Comparison of ENCODE assay signal across 8 cellular contexts in the genomic region with DNA sequence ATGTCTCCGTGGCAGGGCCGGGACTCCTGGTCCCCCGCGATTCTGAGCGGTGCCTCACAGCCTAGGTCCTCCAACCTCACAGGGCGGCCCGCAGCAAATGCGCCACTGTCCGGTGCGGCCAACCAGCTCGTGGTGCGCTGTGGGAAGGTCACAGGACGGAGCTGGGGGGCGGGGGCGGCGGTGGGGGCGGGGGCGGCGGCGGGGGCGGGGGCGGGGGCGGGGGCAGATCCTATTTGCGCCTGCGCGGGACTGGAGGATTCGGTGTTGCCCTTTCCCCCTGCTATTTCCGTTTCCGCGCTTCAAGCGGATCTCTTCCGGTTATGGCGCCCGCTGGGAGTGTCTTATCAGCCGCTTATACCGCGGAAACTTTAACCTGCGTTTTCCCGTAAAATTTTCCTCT.
DNase-seq lines count a peak whose midpoint lies in the region; ATAC-seq, FAIRE-seq and TF ChIP-seq lines count a peak whose summit lies in the region.

No MANE protein-coding gene starts in this region.

- no peaks in the 10 kb centered on the region for H3K9me3 ChIP-seq in astrocyte (ENCODE audit: insufficient read depth, low read depth, low read length)
- H3K9me3 ChIP-seq in iPS-15b (ENCODE audit: control insufficient read depth, insufficient read depth, low read length): no peaks in the 10 kb centered on the region

- H4K20me1 ChIP-seq in astrocyte (ENCODE audit: insufficient read depth, low read length): no peaks in the 10 kb centered on the region

- no peak for FAIRE-seq in astrocyte (lab: Jason Lieb, UNC)

- no peaks in the 10 kb centered on the region for H3K27me3 ChIP-seq in astrocyte (ENCODE audit: insufficient read depth, low read length)
- H3K27me3 ChIP-seq in iPS-15b (ENCODE audit: control insufficient read depth, insufficient read depth, low read length): no peaks in the 10 kb centered on the region

- H3K36me3 ChIP-seq in astrocyte (ENCODE audit: insufficient read depth, low read length): no peaks in the 10 kb centered on the region
- H3K36me3 ChIP-seq in iPS-15b (ENCODE audit: control insufficient read depth, insufficient read depth, low read length): no peaks in the 10 kb centered on the region

- H3K36me3 Mint-ChIP-seq in astrocyte (ENCODE audit: low read depth, unreplicated experiment) (no peaks in the 10 kb centered on the region), CD14-positive monocyte (no peaks in the 10 kb centered on the region)

- peak; percentile 36 for DNase-seq in NCI-H2227 (lab: John Stamatoyannopoulos, UW; ENCODE audit: unreplicated experiment)
- no peak for DNase-seq in NCI-H2227 treated with DMSO at 0.1 percent for 48 hours (lab: John Stamatoyannopoulos, UW)
- DNase-seq in astrocyte (ENCODE audit: low read depth): peak; percentile 24
- peak; percentile 26 for DNase-seq in stimulated activated CD8-positive, alpha-beta memory T cell treated with anti-CD3 and anti-CD28 coated beads, Interleukin-4, amount 100 ng/mL, for 48 hours
- DNase-seq in CD14-positive monocyte (ENCODE audit: low spot score): no peak
- no peak for DNase-seq in NCI-H2029 treated with DMSO at 0.1 percent for 48 hours (lab: John Stamatoyannopoulos, UW)

- H3K4me3 Mint-ChIP-seq in astrocyte (ENCODE audit: unreplicated experiment) (no peak overlapping the region), CD14-positive monocyte (peak overlapping the region in 1 of 2 donors; percentile 13)

- H3K9me3 Mint-ChIP-seq in astrocyte (ENCODE audit: unreplicated experiment) (peaks cover 4% of the 10 kb centered on the region), CD14-positive monocyte (peaks cover 12 to 48% (median 38%) of the 10 kb centered on the region in 7 donors)

- H3K9ac ChIP-seq in astrocyte (ENCODE audit: low read length): peak overlapping the region; percentile 59
- H3K9ac ChIP-seq in iPS-15b (ENCODE audit: low read depth, low read length): no peak overlapping the region

- H3K4me2 ChIP-seq in astrocyte (ENCODE audit: low read length): peak overlapping the region; percentile 73

- H3K27me3 Mint-ChIP-seq in astrocyte (ENCODE audit: low read depth, unreplicated experiment) (no peaks in the 10 kb centered on the region), CD14-positive monocyte (ENCODE audit: low read depth in 3 of 3) (peaks cover 0 to 4% (median 1%) of the 10 kb centered on the region in 3 donors)

- intact Hi-C loops in CD14-positive monocyte (cut with micrococcal nuclease): no loop called here

- ATAC-seq in GM21360 (IDR thresholded peaks at IDR 0.05; ENCODE audit: unreplicated experiment): no peak

- peak overlapping the region; percentile 69 for H3K4me3 ChIP-seq in astrocyte (ENCODE audit: insufficient read depth, low read depth, low read length)
- H3K4me3 ChIP-seq in iPS-15b (ENCODE audit: low read depth, low read length): peak overlapping the region; percentile 56

- TF ChIP-seq CTCF in astrocyte (IDR thresholded peaks at IDR 0.05; ENCODE audit: insufficient read depth, low read depth, low read length) (no peak), CD14-positive monocyte (IDR thresholded peaks at IDR 0.05) (no peak)

- no peaks in the 10 kb centered on the region for H3K79me2 ChIP-seq in astrocyte (ENCODE audit: insufficient read depth, low read length)

- H3K4me1 Mint-ChIP-seq in astrocyte (ENCODE audit: low read depth, unreplicated experiment): no peaks in the 10 kb centered on the region
- no peaks in the 10 kb centered on the region for H3K4me1 Mint-ChIP-seq in CD14-positive monocyte

- H2AFZ ChIP-seq in astrocyte (ENCODE audit: low read depth, low read length): peak overlapping the region; percentile 47

- H3K27ac Mint-ChIP-seq in astrocyte (ENCODE audit: unreplicated experiment) (no peak overlapping the region), CD14-positive monocyte (no peak overlapping the region)

- H3K4me1 ChIP-seq in astrocyte (ENCODE audit: insufficient read depth, low read length) (no peaks in the 10 kb centered on the region), iPS-15b (ENCODE audit: control insufficient read depth, insufficient read depth, low read length) (peaks cover 15% of the 10 kb centered on the region)

- no peak overlapping the region for H3K27ac ChIP-seq in astrocyte (ENCODE audit: low read depth, low read length)

Comparison
In these comparisons a context has a peak if more than half of its experiments do, and no peak if none do; other contexts are left out.
1. DNase-seq: peak in NCI-H2227 (single experiment), astrocyte (single experiment) and stimulated activated CD8-positive, alpha-beta memory T cell treated with anti-CD3 and anti-CD28 coated beads, Interleukin-4, amount 100 ng/mL, for 48 hours (single experiment); none in NCI-H2227 treated with DMSO at 0.1 percent for 48 hours (single experiment), CD14-positive monocyte (single experiment) and NCI-H2029 treated with DMSO at 0.1 percent for 48 hours (single experiment).